Comparison of ENCODE assay signal across 9 cellular contexts in genomic region chr15:40308844-40309189, GRCh38. TPM values are rescaled to one million over a fixed set of nuclear protein-coding genes. Genes with fewer than 3 reads are reported as not detected.
DNase-seq lines count a peak whose midpoint lies in the region; ATAC-seq and TF ChIP-seq lines count a peak whose summit lies in the region.
"Had no signal": no experiment of that assay in that cellular context is flagged by ENCODE, and none has a peak within 500 bp of the region (broad histone marks: within the 10 kb centered on the region; RNA-seq: fewer than 3 reads in every experiment).

No MANE protein-coding gene starts in this region.

- TF ChIP-seq CTCF in gastroesophageal sphincter (IDR thresholded peaks at IDR 0.05): no peak

- TF ChIP-seq EP300 in gastroesophageal sphincter (IDR thresholded peaks at IDR 0.05): no peak

- H3K4me1 ChIP-seq in iPS-15b (ENCODE audit: control insufficient read depth, insufficient read depth, low read length): peaks cover 19% of the 10 kb centered on the region
- peaks cover 0 to 10% (median 0%) of the 10 kb centered on the region in 3 donors for H3K4me1 ChIP-seq in gastroesophageal sphincter

- DNase-seq in stimulated activated CD4-positive, alpha-beta T cell treated with anti-CD3 and anti-CD28 coated beads, Interleukin-15, amount 100 ng/mL, for 24 hours: peak; percentile 49
- no peak for DNase-seq in stimulated activated CD4-positive, alpha-beta T cell treated with anti-CD3 and anti-CD28 coated beads, Interleukin-12 subunit alpha, Interleukin-12 subunit beta, amount 100 ng/mL, for 4 hours
- DNase-seq in T-helper 17 cell (no peak), EL (no peak)

- 73% methylated on average over 4 of the region's 7 CpGs; no CpG with 5 or more reads in 1 of the 2 donors for WGBS in gastroesophageal sphincter (ENCODE audit: low coverage in 1 of 2), 2 donors

- peaks cover 30% of the 10 kb centered on the region for H3K4me1 Mint-ChIP-seq in T-helper 17 cell

- no peaks in the 10 kb centered on the region for H3K27me3 Mint-ChIP-seq in T-helper 17 cell

- H3K4me3 ChIP-seq in iPS-15b (ENCODE audit: low read depth, low read length) (peak overlapping the region; percentile 24), gastroesophageal sphincter (peak overlapping the region in 1 of 2 donors; percentile 40)

- H3K36me3 ChIP-seq in iPS-15b (ENCODE audit: control insufficient read depth, insufficient read depth, low read length) (no peaks in the 10 kb centered on the region), gastroesophageal sphincter (no peaks in the 10 kb centered on the region)

- H3K9me3 ChIP-seq in T-helper 17 cell (ENCODE audit: control insufficient read depth, low read length, poor library complexity, severe bottlenecking) (no peaks in the 10 kb centered on the region), iPS-15b (ENCODE audit: control insufficient read depth, insufficient read depth, low read length) (no peaks in the 10 kb centered on the region), gastroesophageal sphincter (no peaks in the 10 kb centered on the region)

- no peaks in the 10 kb centered on the region for H3K36me3 Mint-ChIP-seq in T-helper 17 cell (ENCODE audit: low read depth)

- peaks cover 17% of the 10 kb centered on the region for H3K27me3 ChIP-seq in iPS-15b (ENCODE audit: control insufficient read depth, insufficient read depth, low read length)
- no peaks in the 10 kb centered on the region for H3K27me3 ChIP-seq in gastroesophageal sphincter

- peak; percentile 29 for ATAC-seq in T-helper 17 cell
- ATAC-seq in gastroesophageal sphincter: no peak
- ATAC-seq in GM19023 (IDR thresholded peaks at IDR 0.05; ENCODE audit: unreplicated experiment): no peak
- ATAC-seq in GM19455 (IDR thresholded peaks at IDR 0.05; ENCODE audit: unreplicated experiment): no peak

- no peak for TF ChIP-seq POLR2A in gastroesophageal sphincter (IDR thresholded peaks at IDR 0.05)

- peak overlapping the region in 1 of 4 donors; percentile 65 for H3K27ac ChIP-seq in gastroesophageal sphincter

- H3K9ac ChIP-seq in iPS-15b (ENCODE audit: low read depth, low read length): peak overlapping the region; percentile 16

- H3K27ac Mint-ChIP-seq in T-helper 17 cell: peak overlapping the region; percentile 90

- H3K4me3 Mint-ChIP-seq in T-helper 17 cell: peak overlapping the region; percentile 95

RNA-seq across cellular contexts. Expression of gene PLCB2, which starts 1.1 kb away (rescaled TPM):
- 100 to 1,000 TPM; 228 to 238 TPM for total RNA-seq in T-helper 17 cell
- total RNA-seq in gastroesophageal sphincter: 10 to 100 TPM in 2 of 4 donors, 1 to 10 TPM in 2; 1.5 to 13.5 (median 8.8) TPM

RNA-seq across cellular contexts. Expression of gene INAFM2, which starts 14.7 kb away (rescaled TPM):
- total RNA-seq in T-helper 17 cell (10 to 100 TPM in 1 of 2 donors, 1 to 10 TPM in 1; 9.2 to 48.3 TPM), gastroesophageal sphincter (10 to 100 TPM; 27.3 to 66.6 (median 37.5) TPM)

RNA-seq across cellular contexts. Expression of gene ANKRD63, which starts 26.0 kb away (rescaled TPM):
- under 1 TPM in 1 of 2 donors, not detected in 1; 0.42 TPM for total RNA-seq in T-helper 17 cell
- total RNA-seq in gastroesophageal sphincter: 1 to 10 TPM in 1 of 4 donors, not detected in 3; 1.6 TPM
- total RNA-seq: HT1080 had no signal

RNA-seq across cellular contexts. Expression of gene CCDC9B, which starts 31.9 kb away (rescaled TPM):
- total RNA-seq in T-helper 17 cell: 1 to 10 TPM; 4.1 to 5.3 TPM
- total RNA-seq in gastroesophageal sphincter: 100 to 1,000 TPM in 1 of 4 donors, 10 to 100 TPM in 3; 28.0 to 105 (median 66.7) TPM

RNA-seq across cellular contexts. Expression of gene PHGR1, which starts 42.0 kb away (rescaled TPM):
- total RNA-seq in T-helper 17 cell: not detected
- total RNA-seq in gastroesophageal sphincter: not detected
- total RNA-seq: HT1080 had no signal

Comparison
In these comparisons a context has a peak if more than half of its experiments do, and no peak if none do; other contexts are left out.
1. RNA of gene PLCB2, which starts 1.1 kb away (total RNA-seq): 228 to 238 TPM in T-helper 17 cell; 1.5 to 13.5 TPM in gastroesophageal sphincter; every median in the first group is over 10 times any median in the second.